ENCODE assay signal across 11 cellular contexts in the genomic region with DNA sequence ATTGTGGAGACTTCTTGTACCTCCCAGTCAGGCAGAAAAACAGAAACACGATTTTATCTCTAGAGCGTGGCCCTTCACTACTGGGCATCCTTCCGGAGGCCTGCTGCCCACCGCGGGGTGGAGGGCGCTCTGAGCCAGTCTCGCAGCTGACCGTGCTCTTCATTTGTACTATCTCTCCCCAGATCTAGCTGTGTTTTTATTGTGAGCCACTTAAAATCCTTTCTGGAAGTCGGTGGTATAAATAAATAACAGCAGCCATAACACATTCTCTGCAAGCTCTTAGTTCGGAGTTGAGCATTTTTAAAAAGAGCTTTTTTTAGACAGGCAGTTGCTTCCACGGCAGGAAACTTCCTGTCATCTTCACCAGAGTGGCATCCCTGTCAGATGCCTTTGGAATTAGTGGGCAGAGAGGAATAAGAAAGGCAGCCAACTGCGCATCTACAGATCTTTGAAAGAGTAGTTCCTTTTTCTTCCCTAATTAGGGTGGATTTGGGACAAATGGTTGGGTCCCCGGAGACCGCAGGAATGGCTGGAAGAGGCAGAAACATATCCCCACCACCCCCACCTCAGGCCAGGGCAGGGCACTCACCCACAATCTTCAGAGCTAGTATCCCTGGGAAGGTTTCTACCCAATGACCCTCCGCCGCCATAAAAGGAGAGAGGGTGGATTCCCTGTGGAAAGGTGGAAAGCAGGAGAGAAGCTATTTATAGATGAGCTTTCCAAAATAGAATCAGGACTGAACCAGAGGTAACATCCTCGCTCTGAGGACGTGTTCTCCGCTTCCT.
DNase-seq lines count a peak whose midpoint lies in the region; ATAC-seq and TF ChIP-seq lines count a peak whose summit lies in the region.
"Had no signal": no experiment of that assay in that cellular context is flagged by ENCODE, and none has a peak within 500 bp of the region (broad histone marks: within the 10 kb centered on the region; RNA-seq: fewer than 3 reads in every experiment).

No MANE protein-coding gene starts in this region.

- no peaks in the 10 kb centered on the region for H4K20me1 ChIP-seq in BLaER1

- DNase-seq in SJSA1 (ENCODE audit: low read depth in 1 of 2, low spot score in 2 of 2): peak; percentile 90 to 93
- DNase-seq in fibroblast of villous mesenchyme (ENCODE audit: low read depth): peak; percentile 29
- DNase-seq in prostate gland (ENCODE audit: low spot score): no peak
- DNase-seq in HuH-7 (ENCODE audit: low spot score): no peak
- DNase-seq in NCI-H2081 treated with DMSO at 0.1 percent for 48 hours (lab: John Stamatoyannopoulos, UW): no peak
- no peak for DNase-seq in NCI-H146 (lab: John Stamatoyannopoulos, UW)
- DNase-seq: activated T-cell treated with anti-CD3 and anti-CD28 coated beads, Interleukin-2, amount 50 U/mL, for 48 hours; CD8-positive, alpha-beta T cell; NCI-H1694 treated with DMSO at 0.1 percent for 48 hours had no signal

- H3K9ac ChIP-seq in BLaER1: no peak overlapping the region

- no peak for ATAC-seq in HG02852 (IDR thresholded peaks at IDR 0.05; ENCODE audit: unreplicated experiment)
- ATAC-seq: CD8-positive, alpha-beta T cell had no signal

- H3K4me3 ChIP-seq in BLaER1 (no peak overlapping the region), SJSA1 (peak overlapping the region; percentile 6; the same call in 1 of the 2 replicates), fibroblast of villous mesenchyme (ENCODE audit: low read depth, low read length) (no peak overlapping the region), prostate gland (no peak overlapping the region)

- no peak for TF ChIP-seq CTCF in fibroblast of villous mesenchyme (IDR thresholded peaks at IDR 0.05; ENCODE audit: insufficient read depth, low read depth, low read length)
- no peak for TF ChIP-seq CTCF in prostate gland (IDR thresholded peaks at IDR 0.05)

- H3K27me3 ChIP-seq in BLaER1 (no peaks in the 10 kb centered on the region), SJSA1 (replicated peaks) (no peaks in the 10 kb centered on the region), prostate gland (replicated peaks; ENCODE audit: insufficient read depth) (no peaks in the 10 kb centered on the region)

- no peak overlapping the region for H3K27ac ChIP-seq in BLaER1
- H3K27ac ChIP-seq in SJSA1: peak overlapping the region; percentile 86
- peak overlapping the region; percentile 49 to 60 for H3K27ac ChIP-seq in prostate gland

- no peaks in the 10 kb centered on the region for H3K9me3 ChIP-seq in BLaER1
- H3K9me3 ChIP-seq in SJSA1 (replicated peaks): no peaks in the 10 kb centered on the region
- H3K9me3 ChIP-seq in prostate gland: no peaks in the 10 kb centered on the region

- H3K36me3 ChIP-seq in BLaER1: no peaks in the 10 kb centered on the region
- peaks cover 11% of the 10 kb centered on the region for H3K36me3 ChIP-seq in SJSA1
- H3K36me3 ChIP-seq in prostate gland: no peaks in the 10 kb centered on the region

- peak overlapping the region; percentile 24; the same call in 1 of the 2 replicates for H3K4me2 ChIP-seq in BLaER1

- H3K4me1 ChIP-seq in BLaER1 (peaks cover 33% of the 10 kb centered on the region), SJSA1 (replicated peaks) (peaks cover 36% of the 10 kb centered on the region), prostate gland (replicated peaks) (no peaks in the 10 kb centered on the region)

- no peak for TF ChIP-seq POLR2A in prostate gland (IDR thresholded peaks at IDR 0.05)

- intact Hi-C loops in prostate gland (cut with DNase I): loop anchor here (5.0 to 10.0 kb wide), 2 partner anchors 59 to 146 kb away; a partner anchor contains a TSS

- WGBS in prostate gland: 55% methylated on average over 19 of the region's 19 CpGs

Comparison
In these comparisons a context has a peak if more than half of its experiments do, and no peak if none do; other contexts are left out.
1. DNase-seq: peak in SJSA1 (2 of 2) and fibroblast of villous mesenchyme (single experiment); none in prostate gland (single experiment), HuH-7 (single experiment), NCI-H2081 treated with DMSO at 0.1 percent for 48 hours (single experiment) and NCI-H146 (single experiment).